28 cellular contexts compared by ENCODE assay signal in the genomic region with DNA sequence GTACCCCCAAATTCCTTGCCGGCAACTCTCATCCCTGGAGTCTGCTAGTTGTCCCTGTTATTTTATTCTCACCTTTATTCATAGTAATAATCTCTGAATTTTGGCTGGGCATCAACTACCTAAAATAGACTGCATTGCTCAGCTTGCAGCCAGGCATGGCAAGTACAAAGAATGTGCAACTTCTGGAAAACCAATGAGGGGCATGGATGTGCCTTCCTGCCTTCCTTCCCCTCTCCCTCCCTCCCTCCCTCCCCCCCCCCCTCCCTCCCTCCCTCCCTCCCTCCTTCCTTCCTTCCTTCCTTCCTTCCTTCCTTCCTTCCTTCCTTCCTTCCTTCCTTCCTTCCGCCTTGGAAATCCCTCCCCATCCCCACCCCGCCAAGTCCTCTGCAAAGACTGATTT.
"Had no signal": no experiment of that assay in that cellular context is flagged by ENCODE, and none has a peak within 500 bp of the region (broad histone marks: within the 10 kb centered on the region; RNA-seq: fewer than 3 reads in every experiment).

No MANE protein-coding gene starts in this region.

- ATAC-seq: effector memory CD8-positive, alpha-beta T cell; esophagus mucosa; foreskin keratinocyte; gastrocnemius medialis; gastroesophageal sphincter had no signal

- H3K4me1 ChIP-seq: colonic mucosa, esophagus muscularis mucosa, esophagus squamous epithelium, foreskin keratinocyte, gastrocnemius medialis, gastroesophageal sphincter, heart right ventricle had no signal

- H3K27me3 ChIP-seq: colonic mucosa, dorsolateral prefrontal cortex, esophagus muscularis mucosa, esophagus squamous epithelium, gastrocnemius medialis, gastroesophageal sphincter, heart left ventricle, heart right ventricle had no signal

- DNase-seq: colonic mucosa; cortex of kidney; dermis blood vessel endothelial cell; dorsolateral prefrontal cortex; effector CD4-positive, alpha-beta T cell; effector CD8-positive, alpha-beta T cell; effector memory CD4-positive, alpha-beta T cell; effector memory CD8-positive, alpha-beta T cell; endodermal cell; erythroblast; esophagus squamous epithelium; foreskin fibroblast; foreskin keratinocyte; foreskin melanocyte; gastrocnemius medialis; glutamatergic neuron; head of caudate nucleus; heart left ventricle; heart right ventricle had no signal

- H3K27ac ChIP-seq: colonic mucosa, coronary artery, dorsolateral prefrontal cortex, epithelial cell of prostate, esophagus muscularis mucosa, esophagus squamous epithelium, foreskin keratinocyte, gastrocnemius medialis, gastroesophageal sphincter, heart left ventricle, heart right ventricle had no signal

- H3K36me3 ChIP-seq: colonic mucosa, esophagus muscularis mucosa, esophagus squamous epithelium, gastrocnemius medialis, gastroesophageal sphincter, heart left ventricle, heart right ventricle had no signal

- H3K9me3 ChIP-seq: colonic mucosa, esophagus muscularis mucosa, esophagus squamous epithelium, gastrocnemius medialis had no signal

- FAIRE-seq: colon, endometrium, endothelial cell of umbilical vein, frontal cortex had no signal

- H3K4me3 ChIP-seq: colonic mucosa, coronary artery, dorsolateral prefrontal cortex, esophagus muscularis mucosa, esophagus squamous epithelium, gastrocnemius medialis, gastroesophageal sphincter, heart left ventricle, heart right ventricle had no signal
